1 cellular context compared by ENCODE assay signal in genomic region chr4:53699278-53699677, GRCh38.
TF ChIP-seq lines count a peak whose summit lies in the region.

No MANE protein-coding gene starts in this region.

TF ChIP-seq in GM12878, 131 proteins besides CTCF, POLR2A, EP300 and RAD21:
- TF ChIP-seq ZNF687 (IDR thresholded peaks at IDR 0.05): 0 out of 2 replicates have a peak, but pooled peaks have one; percentile 36
- TF ChIP-seq IKZF2 (IDR thresholded peaks at IDR 0.05): 0 out of 4 replicates have a peak, but pooled peaks of 1 of the 2 experiments have one; percentile 17
- TF ChIP-seq MEF2B (IDR thresholded peaks at IDR 0.05; ENCODE audit: partially characterized antibody, poor library complexity, severe bottlenecking): peak; percentile 37
- peak; percentile 34; the same call in 1 of the 2 replicates for TF ChIP-seq IKZF1 (conservative IDR thresholded peaks at IDR 0.05)
- 0 out of 2 replicates have a peak, but pooled peaks have one; percentile 2 for TF ChIP-seq ZNF592 (IDR thresholded peaks at IDR 0.05)
